Comparison of ENCODE assay signal across 24 cellular contexts in the genomic region with DNA sequence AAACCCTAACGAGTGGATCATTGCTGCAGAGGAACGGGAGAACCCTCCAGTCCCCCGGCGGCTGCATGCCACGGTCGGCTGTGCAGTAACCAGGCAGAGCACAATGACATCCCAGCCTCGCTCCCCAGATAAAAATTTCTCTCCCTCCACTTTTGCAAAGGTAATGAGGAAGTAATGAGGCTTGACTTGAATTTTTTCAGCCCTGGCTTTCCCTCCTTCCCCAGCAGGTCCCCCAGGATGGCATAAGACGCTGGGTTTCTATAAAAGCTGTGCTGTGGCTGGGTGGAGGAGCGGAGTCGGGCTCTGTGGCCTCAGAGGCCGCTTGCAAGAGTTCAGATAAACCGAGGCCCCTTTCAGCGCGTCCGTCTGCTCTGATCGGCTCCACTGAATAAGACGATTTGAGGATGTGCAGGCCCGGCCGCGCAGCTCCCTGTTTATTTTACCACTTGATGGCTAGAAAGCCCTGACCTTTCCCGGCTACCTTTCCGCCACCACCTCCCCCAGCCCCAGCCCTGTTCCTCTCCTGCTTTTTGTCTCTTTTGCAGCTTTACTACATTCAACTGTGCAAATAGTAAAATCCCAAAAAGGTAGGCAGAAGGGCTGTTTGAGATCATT.
DNase-seq lines count a peak whose midpoint lies in the region; ATAC-seq and TF ChIP-seq lines count a peak whose summit lies in the region.
"Had no signal": no experiment of that assay in that cellular context is flagged by ENCODE, and none has a peak within 500 bp of the region (broad histone marks: within the 10 kb centered on the region; RNA-seq: fewer than 3 reads in every experiment).

No MANE protein-coding gene starts in this region.

- no peak overlapping the region for H4K8ac ChIP-seq in neuronal stem cell (ENCODE audit: low read depth, low read length)

- no peaks in the 10 kb centered on the region for H3K79me2 ChIP-seq in hepatocyte

- H3K36me3 ChIP-seq in hepatocyte (replicated peaks; ENCODE audit: insufficient read depth, low read depth) (no peaks in the 10 kb centered on the region), neuronal stem cell (replicated peaks in 1 of 2; ENCODE audit: control insufficient read depth in 2 of 2, insufficient read depth in 2 of 2, low read length in 2 of 2) (no peaks in the 10 kb centered on the region)
- H3K36me3 ChIP-seq: esophagus squamous epithelium, gastroesophageal sphincter, pancreas, upper lobe of left lung had no signal

- H3K27me3 ChIP-seq in hepatocyte (peaks cover 38% of the 10 kb centered on the region), neuronal stem cell (ENCODE audit: control insufficient read depth in 3 of 3, insufficient read depth in 3 of 3, low read depth in 1 of 3, low read length in 3 of 3) (peaks cover 0 to 5% (median 0%) of the 10 kb centered on the region in 3 experiments)
- H3K27me3 ChIP-seq: pancreas, upper lobe of left lung had no signal

- H3K9ac ChIP-seq in neuronal stem cell (ENCODE audit: low read depth, low read length, poor library complexity) = no peak overlapping the region

- H3K4me1 ChIP-seq in hepatocyte (ENCODE audit: insufficient read depth) = peaks cover 15% of the 10 kb centered on the region
- H3K4me1 ChIP-seq in neuronal stem cell (ENCODE audit: control insufficient read depth in 2 of 2, insufficient read depth in 1 of 2, low read depth in 1 of 2, low read length in 2 of 2) = peaks cover 41 to 50% of the 10 kb centered on the region in 2 donors
- H3K4me1 ChIP-seq: esophagus squamous epithelium, gastroesophageal sphincter, pancreas, upper lobe of left lung had no signal

- H4K91ac ChIP-seq in neuronal stem cell (ENCODE audit: low read depth, low read length, poor library complexity) = no peak overlapping the region

- H3K9me2 ChIP-seq in hepatocyte (replicated peaks; ENCODE audit: insufficient read depth) = no peaks in the 10 kb centered on the region

- no peaks in the 10 kb centered on the region for H4K20me1 ChIP-seq in hepatocyte (ENCODE audit: insufficient read depth, poor library complexity, severe bottlenecking)

- no peak overlapping the region for H2BK5ac ChIP-seq in neuronal stem cell (ENCODE audit: low read length)

- H3K23ac ChIP-seq in neuronal stem cell (ENCODE audit: low read depth, low read length, poor library complexity) = no peak overlapping the region

- DNase-seq in DMS153 treated with DMSO at 0.1 percent for 48 hours (lab: John Stamatoyannopoulos, UW; ENCODE audit: unreplicated experiment) = peak; percentile 70
- DNase-seq in NCI-H1092 (lab: John Stamatoyannopoulos, UW) = peak; percentile 54
- DNase-seq in hepatocyte (ENCODE audit: low spot score) = no peak
- DNase-seq in neuronal stem cell (ENCODE audit: low spot score) = peak; percentile 61
- no peak for DNase-seq in mucosa of gallbladder (ENCODE audit: low spot score)
- DNase-seq: ACHN; activated CD4-positive, alpha-beta T cell treated with anti-CD3 and anti-CD28 coated beads, Interleukin-2, amount 50 U/mL, for 4 hours; activated CD8-positive, alpha-beta memory T cell treated with anti-CD3 and anti-CD28 coated beads, Interleukin-2, amount 50 U/mL, for 48 hours; activated naive CD8-positive, alpha-beta T cell treated with anti-CD3 and anti-CD28 coated beads, Interleukin-2, amount 10 ng/mL, durations not matched to agents 7 days and 5 days; esophagus squamous epithelium; HCEC 1CT; naive thymus-derived CD4-positive, alpha-beta T cell; NCI-H2029; NCI-H446; pancreas; right cardiac atrium; stimulated activated CD4-positive, alpha-beta T cell treated with anti-CD3 and anti-CD28 coated beads, Interleukin-15, amount 100 ng/mL, for 24 hours; T-helper 2 cell; upper lobe of left lung had no signal

- H3K4me3 ChIP-seq in hepatocyte = no peak overlapping the region
- H3K4me3 ChIP-seq in neuronal stem cell (ENCODE audit: low read length in 2 of 2) = peak overlapping the region in 1 of 2 donors; percentile 40
- H3K4me3 ChIP-seq: esophagus squamous epithelium, gastroesophageal sphincter, pancreas, upper lobe of left lung had no signal

- H3K79me1 ChIP-seq in neuronal stem cell (ENCODE audit: low read depth, low read length) = no peaks in the 10 kb centered on the region

- H3K4me2 ChIP-seq in hepatocyte = peak overlapping the region; percentile 13
- peak overlapping the region; percentile 13 for H3K4me2 ChIP-seq in neuronal stem cell (ENCODE audit: insufficient read depth, low read length, poor library complexity, severe bottlenecking)

- 24% methylated on average over 22 of the region's 22 CpGs for WGBS in hepatocyte (ENCODE audit: low lambda C conversion rate, missing lambda C conversion rate)
- no CpG with 5 or more reads among the region's 22 CpGs for WGBS in neuronal stem cell (ENCODE audit: extremely low coverage in 2 of 2, insufficient read length in 2 of 2, insufficient replicate concordance in 1 of 2), 2 donors

- ATAC-seq in HG02884 (IDR thresholded peaks at IDR 0.05; ENCODE audit: unreplicated experiment) (no peak), GM19455 (IDR thresholded peaks at IDR 0.05; ENCODE audit: unreplicated experiment) (no peak), GM18511 (IDR thresholded peaks at IDR 0.05; ENCODE audit: unreplicated experiment) (no peak)
- ATAC-seq: gastroesophageal sphincter; naive thymus-derived CD4-positive, alpha-beta T cell; right cardiac atrium had no signal

- H2AK5ac ChIP-seq in neuronal stem cell (ENCODE audit: low read depth, low read length) = no peak overlapping the region

- H2BK15ac ChIP-seq in neuronal stem cell (ENCODE audit: low read length) = no peak overlapping the region

- H3K9me3 ChIP-seq in hepatocyte (ENCODE audit: low read depth) (no peaks in the 10 kb centered on the region), neuronal stem cell (replicated peaks in 1 of 2; ENCODE audit: control insufficient read depth in 2 of 2, insufficient read depth in 1 of 2, low read depth in 1 of 2, low read length in 2 of 2) (no peaks in the 10 kb centered on the region)
- H3K9me3 ChIP-seq: esophagus squamous epithelium, gastroesophageal sphincter, pancreas, upper lobe of left lung had no signal

- H2BK12ac ChIP-seq in neuronal stem cell (ENCODE audit: low read length) = no peak overlapping the region

- no peak overlapping the region for H2BK120ac ChIP-seq in neuronal stem cell (ENCODE audit: low read depth, low read length)

- H3K4ac ChIP-seq in neuronal stem cell (ENCODE audit: low read length) = no peak overlapping the region

- H3K14ac ChIP-seq in neuronal stem cell (ENCODE audit: low read length) = no peak overlapping the region

- H3K18ac ChIP-seq in neuronal stem cell (ENCODE audit: low read length) = peak overlapping the region; percentile 20

- TF ChIP-seq CTCF in hepatocyte (IDR thresholded peaks at IDR 0.05; ENCODE audit: poor library complexity) = no peak

- H2AFZ ChIP-seq in hepatocyte (no peak overlapping the region), neuronal stem cell (ENCODE audit: low read length) (peak overlapping the region; percentile 91)

- H3K27ac ChIP-seq in hepatocyte (no peak overlapping the region), neuronal stem cell (replicated peaks; ENCODE audit: low read length) (peak overlapping the region; percentile 72)
- H3K27ac ChIP-seq: C4-2B, esophagus squamous epithelium, gastroesophageal sphincter, pancreas, upper lobe of left lung had no signal

Comparison
In these comparisons a context has a peak if more than half of its experiments do, and no peak if none do; other contexts are left out.
1. DNase-seq: peak in DMS153 treated with DMSO at 0.1 percent for 48 hours (single experiment), NCI-H1092 (single experiment) and neuronal stem cell (single experiment); none in hepatocyte (single experiment) and mucosa of gallbladder (single experiment).